In the genomic region with DNA sequence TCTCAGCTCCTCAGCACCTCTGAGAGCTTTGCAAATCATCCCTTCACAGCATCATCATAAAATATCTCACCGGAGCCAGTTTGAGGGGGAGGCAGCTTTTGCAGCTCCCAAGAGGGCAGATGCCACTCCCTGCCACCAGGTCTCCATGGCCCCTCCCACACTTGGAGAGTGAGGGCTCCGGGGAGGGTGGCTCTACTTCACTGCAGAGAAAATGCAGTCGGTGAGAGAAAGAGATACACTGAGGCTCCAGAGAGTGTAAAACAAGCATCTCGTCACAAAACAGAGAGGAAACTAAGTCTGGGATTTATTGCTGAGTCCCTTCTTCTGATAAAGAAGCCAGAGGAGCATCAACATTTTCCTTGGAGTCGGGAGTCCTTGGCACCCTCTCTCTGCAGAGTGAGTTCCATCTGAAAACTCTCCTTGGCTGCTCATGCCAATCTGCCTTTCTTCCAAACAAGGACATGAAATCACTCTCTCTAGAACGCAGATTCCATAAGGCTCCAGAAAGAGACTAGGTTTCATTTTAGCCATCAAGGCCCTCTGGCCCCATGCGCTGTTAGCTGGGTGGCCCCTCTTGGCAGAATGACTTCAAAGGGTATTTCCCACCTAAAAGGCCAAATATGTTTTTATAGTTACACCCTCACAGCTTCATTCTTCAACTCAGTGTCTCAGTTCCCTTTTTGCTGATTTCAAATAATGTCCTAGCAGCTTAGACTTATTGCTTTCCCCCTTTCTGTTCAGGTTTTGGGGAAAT, we compare ENCODE assay signal across 11 cellular contexts.
DNase-seq lines count a peak whose midpoint lies in the region; ATAC-seq lines count a peak whose summit lies in the region.
"Had no signal": no experiment of that assay in that cellular context is flagged by ENCODE, and none has a peak within 500 bp of the region (broad histone marks: within the 10 kb centered on the region; RNA-seq: fewer than 3 reads in every experiment).

No MANE protein-coding gene starts in this region.

- no peaks in the 10 kb centered on the region for H3K9me3 ChIP-seq in MG63
- H3K9me3 ChIP-seq: mucosa of descending colon, thyroid gland had no signal

- no peak overlapping the region for H3K4me3 ChIP-seq in MG63
- H3K4me3 ChIP-seq: mucosa of descending colon, thyroid gland had no signal

- intact Hi-C loops in posterior cingulate gyrus (cut with DNase I), result no loop called here

- DNase-seq in posterior cingulate gyrus (peak in 6 of 10 donors; percentile 39 to 92 (median 68)), MG63 (no peak), cerebellar nuclear complex (lab: John Stamatoyannopoulos, UW) (no peak), NCI-H345 (lab: John Stamatoyannopoulos, UW) (no peak)
- DNase-seq: EL, mucosa of descending colon, NCI-H69, thyroid gland had no signal

- ATAC-seq in GM18870 (IDR thresholded peaks at IDR 0.05; ENCODE audit: unreplicated experiment) (peak; percentile 47), GM21717 (IDR thresholded peaks at IDR 0.05; ENCODE audit: unreplicated experiment) (peak; percentile 63), HG03432 (IDR thresholded peaks at IDR 0.05; ENCODE audit: unreplicated experiment) (peak; percentile 71)
- ATAC-seq: mucosa of descending colon had no signal

- H3K27me3 ChIP-seq in MG63, result no peaks in the 10 kb centered on the region
- H3K27me3 ChIP-seq: thyroid gland had no signal

- H3K36me3 ChIP-seq in MG63, result no peaks in the 10 kb centered on the region
- H3K36me3 ChIP-seq: thyroid gland had no signal

Comparison
In these comparisons a context has a peak if more than half of its experiments do, and no peak if none do; other contexts are left out.
1. DNase-seq: peak in posterior cingulate gyrus (6 of 10); none in MG63 (single experiment), cerebellar nuclear complex (0 of 2) and NCI-H345 (single experiment).
2. Peak in every context shown above with its lines, with median percentiles within 50 percentile points of each other: ATAC-seq.